In the genomic region with DNA sequence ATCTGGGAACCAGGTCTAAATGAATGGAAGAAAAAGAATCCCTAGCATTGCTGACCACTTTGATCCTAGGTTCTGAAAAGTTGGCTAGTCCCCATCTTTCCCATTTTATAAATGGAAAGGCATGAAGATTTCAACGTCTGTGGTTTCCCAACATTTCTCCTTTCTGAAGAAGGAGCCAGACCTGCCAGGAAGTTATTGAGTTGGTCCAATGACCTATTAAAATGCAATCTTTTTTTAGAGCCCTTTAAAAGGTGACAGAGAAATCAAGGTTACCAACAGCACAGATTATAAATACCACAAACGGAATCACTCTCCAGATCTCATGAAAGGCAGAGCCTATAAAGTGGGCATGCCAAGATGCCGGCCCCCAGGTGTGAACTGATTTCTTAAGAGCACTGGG, we compare ENCODE assay signal across 22 cellular contexts.
DNase-seq lines count a peak whose midpoint lies in the region; TF ChIP-seq lines count a peak whose summit lies in the region.
"Had no signal": no experiment of that assay in that cellular context is flagged by ENCODE, and none has a peak within 500 bp of the region (broad histone marks: within the 10 kb centered on the region; RNA-seq: fewer than 3 reads in every experiment).

No MANE protein-coding gene starts in this region.

- H3K9ac ChIP-seq in smooth muscle cell (ENCODE audit: low read depth), result no peak overlapping the region
- H3K9ac ChIP-seq: KMS-11 had no signal

- 35% methylated on average over 3 of the region's 3 CpGs for WGBS in smooth muscle cell (ENCODE audit: low lambda C conversion rate)

- H3K36me3 Mint-ChIP-seq in Calu3 (ENCODE audit: insufficient read depth, unreplicated experiment), result no peaks in the 10 kb centered on the region
- H3K36me3 Mint-ChIP-seq: memory B cell had no signal

- H3K4me1 ChIP-seq in smooth muscle cell (ENCODE audit: low read depth), result no peaks in the 10 kb centered on the region
- H3K4me1 ChIP-seq: foreskin keratinocyte, prostate gland had no signal

- no peaks in the 10 kb centered on the region for H3K9me3 Mint-ChIP-seq in Calu3 (ENCODE audit: low read depth, unreplicated experiment)
- H3K9me3 Mint-ChIP-seq: activated CD4-positive, alpha-beta T cell treated with anti-CD3 and anti-CD28 coated beads, Interleukin-2, amount 10 ng/mL, durations not matched to agents 24 days and 14 days; activated T-helper 1 cell treated with anti-CD3 and anti-CD28 coated beads, Interleukin-12 subunit alpha, Interleukin-12 subunit beta, Interleukin-2, Interleukin-4 antibody, amounts not matched to agents 30 ng/mL and 10 ng/mL and 1 ng/mL, durations not matched to agents 14 hours and 24 hours and 36 hours; CD4-positive, alpha-beta T cell; central memory CD8-positive, alpha-beta T cell; memory B cell had no signal

- H3K79me2 ChIP-seq in smooth muscle cell (ENCODE audit: low read depth), result no peaks in the 10 kb centered on the region

- no peak overlapping the region for H3K4me3 ChIP-seq in smooth muscle cell
- H3K4me3 ChIP-seq: prostate gland had no signal

- no peaks in the 10 kb centered on the region for H3K27me3 Mint-ChIP-seq in Calu3 (ENCODE audit: unreplicated experiment)
- H3K27me3 Mint-ChIP-seq: memory B cell had no signal

- no peaks in the 10 kb centered on the region for H3K4me1 Mint-ChIP-seq in Calu3 (ENCODE audit: low read depth, unreplicated experiment)
- H3K4me1 Mint-ChIP-seq: activated CD4-positive, alpha-beta T cell treated with anti-CD3 and anti-CD28 coated beads, Interleukin-2, amount 10 ng/mL, durations not matched to agents 24 days and 14 days; central memory CD8-positive, alpha-beta T cell; memory B cell had no signal

- intact Hi-C loops in Calu3 (cut with micrococcal nuclease; ENCODE audit: unreplicated experiment), result no loop called here

- peak overlapping the region; percentile 71 for H2AFZ ChIP-seq in smooth muscle cell (ENCODE audit: low read depth)

- no peak overlapping the region for H3K4me3 Mint-ChIP-seq in Calu3 (ENCODE audit: low read depth, unreplicated experiment)
- H3K4me3 Mint-ChIP-seq: activated CD4-positive, alpha-beta T cell treated with anti-CD3 and anti-CD28 coated beads, Interleukin-2, amount 10 ng/mL, durations not matched to agents 24 days and 14 days; activated T-helper 1 cell treated with anti-CD3 and anti-CD28 coated beads, Interleukin-12 subunit alpha, Interleukin-12 subunit beta, Interleukin-2, Interleukin-4 antibody, amounts not matched to agents 30 ng/mL and 10 ng/mL and 1 ng/mL, durations not matched to agents 14 hours and 24 hours and 36 hours; CD4-positive, alpha-beta T cell; central memory CD8-positive, alpha-beta T cell; memory B cell had no signal

- H3K27me3 ChIP-seq in smooth muscle cell (ENCODE audit: low read depth), result no peaks in the 10 kb centered on the region
- H3K27me3 ChIP-seq: foreskin keratinocyte had no signal

- H3K36me3 ChIP-seq in smooth muscle cell (ENCODE audit: low read depth), result no peaks in the 10 kb centered on the region
- H3K36me3 ChIP-seq: prostate gland had no signal

- DNase-seq in EH (ENCODE audit: low read depth), result peak; percentile 81
- DNase-seq in M059J (ENCODE audit: low read depth), result peak; percentile 86
- DNase-seq in fibroblast of peridontal ligament (ENCODE audit: extremely low read depth), result peak; percentile 74
- no peak for DNase-seq in smooth muscle cell (lab: John Stamatoyannopoulos, UW; ENCODE audit: unreplicated experiment)
- no peak for DNase-seq in NCI-H526 (lab: John Stamatoyannopoulos, UW)
- DNase-seq in NCI-H1417 (lab: John Stamatoyannopoulos, UW), result no peak
- DNase-seq in Calu3, result no peak
- DNase-seq: activated CD4-positive, alpha-beta T cell treated with anti-CD3 and anti-CD28 coated beads, Interleukin-2, amount 10 ng/mL, durations not matched to agents 24 days and 14 days; activated naive CD4-positive, alpha-beta T cell treated with anti-CD3 and anti-CD28 coated beads, Interleukin-2, amount 50 U/mL, for 16 hours; CD4-positive, alpha-beta T cell; DMS 273 treated with DMSO at 0.1 percent for 48 hours; foreskin keratinocyte; GOT3; left colon; NCI-H2029; NCI-H226; NCI-H774 had no signal

- TF ChIP-seq CTCF in smooth muscle cell (IDR thresholded peaks at IDR 0.05; ENCODE audit: borderline replicate concordance, insufficient read depth, poor library complexity, severe bottlenecking) (no peak), Calu3 (IDR thresholded peaks at IDR 0.05; ENCODE audit: unreplicated experiment) (no peak)

- no peaks in the 10 kb centered on the region for H3F3A ChIP-seq in smooth muscle cell (ENCODE audit: low read depth)

- H3K27ac ChIP-seq in smooth muscle cell (ENCODE audit: low read depth), result peak overlapping the region; percentile 11
- H3K27ac ChIP-seq: foreskin keratinocyte, KMS-11, prostate gland had no signal

- no peaks in the 10 kb centered on the region for H3K9me3 ChIP-seq in smooth muscle cell (replicated peaks; ENCODE audit: low read depth)
- H3K9me3 ChIP-seq: prostate gland had no signal

- no peak overlapping the region for H3K27ac Mint-ChIP-seq in Calu3 (ENCODE audit: unreplicated experiment)
- H3K27ac Mint-ChIP-seq: activated CD4-positive, alpha-beta T cell treated with anti-CD3 and anti-CD28 coated beads, Interleukin-2, amount 10 ng/mL, durations not matched to agents 24 days and 14 days; activated T-helper 1 cell treated with anti-CD3 and anti-CD28 coated beads, Interleukin-12 subunit alpha, Interleukin-12 subunit beta, Interleukin-2, Interleukin-4 antibody, amounts not matched to agents 30 ng/mL and 10 ng/mL and 1 ng/mL, durations not matched to agents 14 hours and 24 hours and 36 hours; CD4-positive, alpha-beta T cell; memory B cell had no signal

- no peaks in the 10 kb centered on the region for H4K20me1 ChIP-seq in smooth muscle cell (ENCODE audit: low read depth)

- H3K4me2 ChIP-seq in smooth muscle cell, result no peak overlapping the region
- H3K4me2 ChIP-seq: KMS-11 had no signal

- BruUV-seq in Calu3 (replicated peaks; lab: Mats Ljungman, UMichigan), result no TSS peak

- CTCF ChIA-PET in Calu3 (lab: Charles Lee), result no interaction called here

Comparison
In these comparisons a context has a peak if more than half of its experiments do, and no peak if none do; other contexts are left out.
1. DNase-seq: peak in EH (single experiment), M059J (single experiment) and fibroblast of peridontal ligament (single experiment); none in smooth muscle cell (single experiment), NCI-H526 (0 of 2), NCI-H1417 (0 of 3) and Calu3 (single experiment).